In genomic region chr2:157480182-157480961, GRCh38 we compare ENCODE assay signal across 8 cellular contexts. TPM values are rescaled to one million over a fixed set of nuclear protein-coding genes. Genes with fewer than 3 reads are reported as not detected.
A peak's percentile ranks its signal among the peaks of the same experiment; 100 is the strongest.
DNase-seq lines count a peak whose midpoint lies in the region; ATAC-seq and TF ChIP-seq lines count a peak whose summit lies in the region.

No MANE protein-coding gene starts in this region.

- intact Hi-C loops in left ventricle myocardium inferior (cut with micrococcal nuclease) (no loop called here), transverse colon (cut with DNase I; ENCODE audit: low total_unique reads) (no loop called here)

- no peaks in the 10 kb centered on the region for H3K4me1 ChIP-seq in Peyer's patch
- peaks cover 20% of the 10 kb centered on the region for H3K4me1 ChIP-seq in left ventricle myocardium inferior
- H3K4me1 ChIP-seq in transverse colon, result no peaks in the 10 kb centered on the region

- ATAC-seq in GM18517 (IDR thresholded peaks at IDR 0.05; ENCODE audit: unreplicated experiment), result peak; percentile 71

- TF ChIP-seq CTCF in Peyer's patch (IDR thresholded peaks at IDR 0.05) (no peak), left ventricle myocardium inferior (IDR thresholded peaks at IDR 0.05; ENCODE audit: borderline replicate concordance) (no peak), transverse colon (IDR thresholded peaks at IDR 0.05) (no peak)

- H3K4me3 ChIP-seq in Peyer's patch, result no peak overlapping the region
- no peak overlapping the region for H3K4me3 ChIP-seq in left ventricle myocardium inferior
- H3K4me3 ChIP-seq in transverse colon, result no peak overlapping the region

- no peak for TF ChIP-seq EP300 in transverse colon (IDR thresholded peaks at IDR 0.05; ENCODE audit: low read depth)

- H3K27ac ChIP-seq in Peyer's patch (peak overlapping the region in 1 of 4 donors; percentile 25), left ventricle myocardium inferior (replicated peaks) (peak overlapping the region; percentile 85), transverse colon (no peak overlapping the region)

- H3K27me3 ChIP-seq in Peyer's patch, result no peaks in the 10 kb centered on the region
- no peaks in the 10 kb centered on the region for H3K27me3 ChIP-seq in left ventricle myocardium inferior (ENCODE audit: low read depth)
- no peaks in the 10 kb centered on the region for H3K27me3 ChIP-seq in transverse colon

- TF ChIP-seq POLR2A in Peyer's patch (IDR thresholded peaks at IDR 0.05), result no peak
- TF ChIP-seq POLR2A in transverse colon (IDR thresholded peaks at IDR 0.05), result no peak

- H3K36me3 ChIP-seq in Peyer's patch (no peaks in the 10 kb centered on the region), left ventricle myocardium inferior (no peaks in the 10 kb centered on the region), transverse colon (no peaks in the 10 kb centered on the region)

- H3K9me3 ChIP-seq in Peyer's patch (no peaks in the 10 kb centered on the region), left ventricle myocardium inferior (replicated peaks) (no peaks in the 10 kb centered on the region), transverse colon (no peaks in the 10 kb centered on the region)

- peak; percentile 64 for DNase-seq in HCEC 1CT
- peak in 2 of 3 donors; percentile 54 to 57 for DNase-seq in Peyer's patch
- peak; percentile 82 for DNase-seq in left ventricle myocardium inferior
- peak; percentile 21 for DNase-seq in transverse colon
- no peak for DNase-seq in T-helper 9 cell
- DNase-seq in NCI-H510A (lab: John Stamatoyannopoulos, UW), result no peak
- no peak for DNase-seq in NOMO-1 (lab: John Stamatoyannopoulos, UW; ENCODE audit: unreplicated experiment in 2 of 2)

- in situ Hi-C loops in transverse colon (cut with MboI; ENCODE audit: low pct_ligation_motif_present in 1 of 4, low pct_unique_long_range_greater_than_20kb in 1 of 4, low sequenced_read_pairs in 3 of 4), result loop anchor here (10.0 to 25.0 kb wide), 3 partner anchors 143 to 532 kb away; partner anchors contain the start of gene ERMN (in 1 of the 4)

- WGBS in transverse colon (ENCODE audit: low coverage in 1 of 2), 2 donors, result 67% methylated on average over 3 of the region's 3 CpGs; no CpG with 5 or more reads in 1 of the 2 donors

RNA-seq across cellular contexts. Expression of gene CYTIP, which starts 36.5 kb away (rescaled TPM):
- total RNA-seq in Peyer's patch (100 to 1,000 TPM in 1 of 4 donors, 10 to 100 TPM in 3; 11.8 to 182 (median 21.0) TPM), left ventricle myocardium inferior (0.82 TPM), transverse colon (10 to 100 TPM in 1 of 4 donors, 1 to 10 TPM in 3; 4.6 to 25.1 (median 5.8) TPM)

Comparison
In these comparisons a context has a peak if more than half of its experiments do, and no peak if none do; other contexts are left out.
1. DNase-seq: peak in HCEC 1CT (single experiment), Peyer's patch (2 of 3), left ventricle myocardium inferior (single experiment) and transverse colon (single experiment); none in T-helper 9 cell (single experiment), NCI-H510A (single experiment) and NOMO-1 (0 of 2).